In the genomic region with DNA sequence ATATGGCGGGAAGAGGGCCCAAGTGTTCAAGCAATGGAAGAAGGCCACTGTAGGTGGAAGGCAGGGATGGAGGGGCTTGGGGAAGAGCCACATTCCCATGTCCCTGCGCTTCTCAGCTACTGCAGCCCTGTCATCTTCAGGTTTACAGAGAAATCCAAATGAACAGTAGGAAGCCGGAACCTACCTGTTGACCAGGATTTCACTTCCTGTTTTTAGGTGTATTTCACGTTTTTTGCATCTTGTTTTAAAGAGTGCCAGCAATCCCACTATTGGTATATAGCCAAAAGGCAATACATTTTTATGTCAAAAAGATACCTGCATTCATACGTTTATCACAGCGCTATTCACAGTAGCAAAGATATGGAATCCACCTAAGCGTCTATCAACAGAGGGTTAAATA, we compare ENCODE assay signal across 11 cellular contexts.
"Had no signal": no experiment of that assay in that cellular context is flagged by ENCODE, and none has a peak within 500 bp of the region (broad histone marks: within the 10 kb centered on the region; RNA-seq: fewer than 3 reads in every experiment).

No MANE protein-coding gene starts in this region.

- FAIRE-seq: H1, H54 had no signal

- H3K4me3 ChIP-seq: GM23248, GM23338, HAP-1 had no signal

- DNase-seq: GM23248, GOT3, H7, H9, HCEC 1CT, HFFc6 had no signal

- H3K27ac ChIP-seq: GM23248 had no signal

- H3K4me1 ChIP-seq: HAP-1 had no signal

- H3K4me2 ChIP-seq: GM23338 had no signal

- ATAC-seq: GM23338, HCT116 had no signal

- H3K36me3 ChIP-seq: HAP-1 had no signal

- H2AFZ ChIP-seq: GM23248, GM23338 had no signal

- H3K9ac ChIP-seq: GM23248 had no signal

- H3K9me3 ChIP-seq: HAP-1 had no signal
